10 cellular contexts compared by ENCODE assay signal in the genomic region with DNA sequence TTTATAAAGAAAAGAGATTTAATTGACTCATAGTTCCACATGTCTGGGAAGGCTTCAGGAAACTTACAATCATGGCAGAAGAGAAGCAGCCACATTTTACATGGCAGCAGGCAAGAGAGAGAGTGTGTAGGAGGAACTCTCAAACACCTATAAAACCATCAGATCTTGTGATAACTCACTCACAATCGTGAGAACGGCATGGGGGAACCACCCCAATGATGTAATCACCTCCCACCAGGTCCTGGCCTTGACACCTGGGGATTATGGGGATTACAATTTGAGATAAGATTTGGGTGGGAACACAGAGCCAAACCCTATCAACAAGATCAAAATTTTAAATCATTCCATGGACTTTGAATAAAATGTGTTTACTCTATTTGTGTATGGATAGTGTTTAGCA.
"Had no signal": no experiment of that assay in that cellular context is flagged by ENCODE, and none has a peak within 500 bp of the region (broad histone marks: within the 10 kb centered on the region; RNA-seq: fewer than 3 reads in every experiment).

No MANE protein-coding gene starts in this region.

- H3K9me3 Mint-ChIP-seq: H9 had no signal

- H3K27me3 Mint-ChIP-seq: IgD-negative memory B cell had no signal

- H3K9ac ChIP-seq: GM23248, KMS-11 had no signal

- H3K4me1 Mint-ChIP-seq: H9, IgD-negative memory B cell had no signal

- FAIRE-seq: H54, HepG2 had no signal

- H3K4me3 ChIP-seq: GM23248 had no signal

- H3K4me3 Mint-ChIP-seq: H9, IgD-negative memory B cell had no signal

- DNase-seq: GM23248, GOT3, H9, HCEC 1CT, KBM-7 had no signal

- H3K36me3 Mint-ChIP-seq: IgD-negative memory B cell had no signal

- H3K27ac ChIP-seq: GM23248, HL-60, KMS-11 had no signal

- H3K27ac Mint-ChIP-seq: H9, IgD-negative memory B cell had no signal
